Comparison of ENCODE assay signal across 18 cellular contexts in genomic region chr17:6355196-6355595, GRCh38.
"Had no signal": no experiment of that assay in that cellular context is flagged by ENCODE, and none has a peak within 500 bp of the region (broad histone marks: within the 10 kb centered on the region; RNA-seq: fewer than 3 reads in every experiment).

No MANE protein-coding gene starts in this region.

- DNase-seq: effector CD8-positive, alpha-beta T cell; hippocampal formation; left colon; left ventricle myocardium superior; mesenchymal stem cell; midbrain; nucleus accumbens; pancreas; right cardiac atrium; small intestine; stimulated activated CD4-positive, alpha-beta T cell treated with anti-CD3 and anti-CD28 coated beads, Interleukin-12 subunit alpha, Interleukin-12 subunit beta, amount 100 ng/mL, for 4 hours; stimulated activated naive CD4-positive, alpha-beta T cell treated with Interleukin-2 at 50 U/mL for 16 hours; trophoblast cell had no signal

- H3K9me3 Mint-ChIP-seq: natural killer cell treated with Interleukin-12 subunit alpha and Interleukin-12 subunit beta and Interleukin-15 and Interleukin-18, amount 100 ng/mL, for 72 hours; neural progenitor cell had no signal

- H3K4me3 Mint-ChIP-seq: natural killer cell treated with Interleukin-12 subunit alpha and Interleukin-12 subunit beta and Interleukin-15 and Interleukin-18, amount 100 ng/mL, for 72 hours; neural progenitor cell had no signal

- H3K27ac ChIP-seq: coronary artery, neural progenitor cell, pancreas had no signal

- H3K36me3 Mint-ChIP-seq: natural killer cell treated with Interleukin-12 subunit alpha and Interleukin-12 subunit beta and Interleukin-15 and Interleukin-18, amount 100 ng/mL, for 72 hours had no signal

- ATAC-seq: esophagus mucosa; left colon; left ventricle myocardium superior; natural killer cell treated with Interleukin-12 subunit alpha and Interleukin-12 subunit beta and Interleukin-15 and Interleukin-18, amount 100 ng/mL, for 72 hours; pancreas; right cardiac atrium had no signal

- H3K27ac Mint-ChIP-seq: natural killer cell treated with Interleukin-12 subunit alpha and Interleukin-12 subunit beta and Interleukin-15 and Interleukin-18, amount 100 ng/mL, for 72 hours; neural progenitor cell; progenitor cell of endocrine pancreas had no signal

- H3K4me1 Mint-ChIP-seq: neural progenitor cell had no signal

- H3K27me3 ChIP-seq: neural progenitor cell had no signal

- H3K4me1 ChIP-seq: neural progenitor cell, pancreas had no signal
